25 cellular contexts compared by ENCODE assay signal in genomic region chr4:1659104-1659725, GRCh38.
"Had no signal": no experiment of that assay in that cellular context is flagged by ENCODE, and none has a peak within 500 bp of the region (broad histone marks: within the 10 kb centered on the region; RNA-seq: fewer than 3 reads in every experiment).

No MANE protein-coding gene starts in this region.

- H3K9ac ChIP-seq: neural progenitor cell had no signal

- FAIRE-seq: pancreas, urothelium cell line had no signal

- H3K27me3 ChIP-seq: neural progenitor cell, pancreas, suprapubic skin, tibial artery, upper lobe of right lung had no signal

- H3K4me2 ChIP-seq: neural progenitor cell had no signal

- H3K36me3 ChIP-seq: left ventricle myocardium inferior, neural progenitor cell, pancreas, prostate gland, thoracic aorta, upper lobe of right lung had no signal

- H3K9me3 ChIP-seq: left ventricle myocardium inferior, pancreas, prostate gland, suprapubic skin, thoracic aorta, tibial artery, upper lobe of right lung had no signal

- ATAC-seq: natural killer cell; pancreas; right cardiac atrium; sciatic nerve; stimulated activated effector memory CD8-positive, alpha-beta T cell treated with anti-CD3 and anti-CD28 coated beads, Interleukin-12 subunit alpha, Interleukin-12 subunit beta, amount 100 ng/mL, for 72 hours; upper lobe of right lung had no signal

- H2AFZ ChIP-seq: neural progenitor cell had no signal

- DNase-seq: hypothalamus; islet precursor cell; left ventricle myocardium inferior; mesendoderm; naive B cell; natural killer cell; nephron progenitor cell; pancreas; posterior cingulate gyrus; retina; right cardiac atrium; stimulated activated CD4-positive, alpha-beta T cell treated with anti-CD3 and anti-CD28 coated beads, Interleukin-4, amount 100 ng/mL, for 24 hours; stimulated activated naive CD4-positive, alpha-beta T cell; tibial artery; trophoblast cell; upper lobe of right lung had no signal

- H3K4me1 ChIP-seq: left ventricle myocardium inferior, neural progenitor cell, pancreas, prostate gland, suprapubic skin, tibial artery, upper lobe of right lung had no signal

- H3K27ac ChIP-seq: left ventricle myocardium inferior, neural progenitor cell, pancreas, prostate gland, skin epidermis, suprapubic skin, thoracic aorta, tibial artery, upper lobe of right lung had no signal

- H3K4me3 ChIP-seq: left ventricle myocardium inferior, lung, neural progenitor cell, pancreas, prostate gland, skin epidermis, suprapubic skin, thoracic aorta, tibial artery, upper lobe of right lung had no signal
